8 cellular contexts compared by ENCODE assay signal in genomic region chr7:102432476-102433318, GRCh38. TPM values are rescaled to one million over a fixed set of nuclear protein-coding genes. Genes with fewer than 3 reads are reported as not detected.
DNase-seq lines count a peak whose midpoint lies in the region; ATAC-seq, FAIRE-seq and TF ChIP-seq lines count a peak whose summit lies in the region.

No MANE protein-coding gene starts in this region.

- H3K9me3 Mint-ChIP-seq in nephron progenitor cell = no peaks in the 10 kb centered on the region

- POLR2A ChIA-PET in endothelial cell of umbilical vein (lab: Charles Lee) = no interaction called here

- peaks cover 49% of the 10 kb centered on the region for H3K4me1 Mint-ChIP-seq in nephron progenitor cell

- peak overlapping the region; percentile 29 for H3K27ac Mint-ChIP-seq in nephron progenitor cell

- H3K27ac ChIP-seq in endothelial cell of umbilical vein (ENCODE audit: insufficient read depth, low read depth, low read length) = peak overlapping the region; percentile 42

- no peak for TF ChIP-seq CTCF in endothelial cell of umbilical vein (IDR thresholded peaks at IDR 0.05; ENCODE audit: extremely low read depth in 1 of 2, insufficient read depth in 1 of 2, low read depth in 1 of 2, low read length in 2 of 2)
- TF ChIP-seq CTCF in nephron progenitor cell (IDR thresholded peaks at IDR 0.05) = no peak

- peak overlapping the region; percentile 89 for H2AFZ ChIP-seq in endothelial cell of umbilical vein (ENCODE audit: low read depth, low read length)

- peak overlapping the region; percentile 67 for H3K9ac ChIP-seq in endothelial cell of umbilical vein (replicated peaks; ENCODE audit: extremely low read depth, insufficient read depth, low read length)

- peak; percentile 40 for FAIRE-seq in endothelial cell of umbilical vein (lab: Jason Lieb, UNC)

- peaks cover 16% of the 10 kb centered on the region for H3K36me3 Mint-ChIP-seq in nephron progenitor cell (ENCODE audit: low read depth)

- intact Hi-C loops in endothelial cell of umbilical vein (cut with micrococcal nuclease) = loop anchor here (1.0 kb wide), 1 partner anchor 32 kb away; the partner anchor contains the start of genes ALKBH4 and LRWD1

- H3K4me3 Mint-ChIP-seq in nephron progenitor cell = peak overlapping the region; percentile 82

- no peaks in the 10 kb centered on the region for H3K9me3 ChIP-seq in endothelial cell of umbilical vein (replicated peaks; ENCODE audit: control insufficient read depth, insufficient read depth, low read length)

- no peaks in the 10 kb centered on the region for H3K27me3 Mint-ChIP-seq in nephron progenitor cell (ENCODE audit: low read depth, poor library complexity)

- H3K4me2 ChIP-seq in endothelial cell of umbilical vein (ENCODE audit: insufficient read depth, low read length) = peak overlapping the region; percentile 36

- dilution Hi-C loops in endothelial cell of umbilical vein (cut with MboI; ENCODE audit: extremely low pct_ligation_motif_present, low sequenced_read_pairs) = no loop called here

- peaks cover 6% of the 10 kb centered on the region for H3K4me1 ChIP-seq in endothelial cell of umbilical vein (ENCODE audit: control insufficient read depth, extremely low read depth, insufficient read depth, low read length)

- ATAC-seq in HG02678 (IDR thresholded peaks at IDR 0.05; ENCODE audit: unreplicated experiment) = peak; percentile 31

- CTCF ChIA-PET in endothelial cell of umbilical vein (lab: Charles Lee) = interaction anchor here (1.0 to 1.2 kb wide), 2 partner anchors 20 to 28 kb away, joined by 3 to 5 read pairs; no protein-coding TSS in a partner anchor

- H4K20me1 ChIP-seq in endothelial cell of umbilical vein (replicated peaks; ENCODE audit: control insufficient read depth, extremely low read depth, insufficient read depth, low read length) = no peaks in the 10 kb centered on the region

- H3K4me3 ChIP-seq in endothelial cell of umbilical vein (replicated peaks in 1 of 3; ENCODE audit: insufficient read depth in 1 of 3, low read depth in 1 of 3, low read length in 3 of 3) = peak overlapping the region; percentile 30 to 98 (median 59)

- no TSS peak for BruUV-seq in endothelial cell of umbilical vein (replicated peaks; lab: Mats Ljungman, UMichigan)

- H3K27me3 ChIP-seq in endothelial cell of umbilical vein (ENCODE audit: control insufficient read depth in 2 of 2, insufficient read depth in 2 of 2, low read length in 2 of 2) = no peaks in the 10 kb centered on the region

- H3K9me1 ChIP-seq in endothelial cell of umbilical vein (replicated peaks; ENCODE audit: control insufficient read depth, extremely low read depth, insufficient read depth, low read length) = no peaks in the 10 kb centered on the region

- DNase-seq in NCI-H1092 treated with DMSO at 0.1 percent for 48 hours (lab: John Stamatoyannopoulos, UW) (peak; percentile 9), NCI-H1092 (lab: John Stamatoyannopoulos, UW) (no peak), RPMI8226 (peak; percentile 74), endothelial cell of umbilical vein (ENCODE audit: low read depth, low spot score) (no peak), nephron progenitor cell (peak; percentile 40), ecto neural progenitor cell (ENCODE audit: low spot score) (no peak), NCI-H187 treated with DMSO at 0.1 percent for 48 hours (lab: John Stamatoyannopoulos, UW) (no peak)

- H3K36me3 ChIP-seq in endothelial cell of umbilical vein (ENCODE audit: control insufficient read depth in 2 of 2, extremely low read depth in 1 of 2, insufficient read depth in 2 of 2, low read length in 2 of 2) = no peaks in the 10 kb centered on the region

- TF ChIP-seq POLR2A in endothelial cell of umbilical vein (IDR thresholded peaks at IDR 0.05; ENCODE audit: low read depth, low read length) = no peak

- H3K79me2 ChIP-seq in endothelial cell of umbilical vein (ENCODE audit: control insufficient read depth, insufficient read depth, low read length) = peaks cover 19% of the 10 kb centered on the region

TF ChIP-seq in endothelial cell of umbilical vein, 7 proteins besides CTCF, POLR2A, EP300 and RAD21:
- no peak for TF ChIP-seq MAX (IDR thresholded peaks at IDR 0.05; ENCODE audit: insufficient read depth, insufficient read length)
- TF ChIP-seq FOS (IDR thresholded peaks at IDR 0.05; ENCODE audit: borderline replicate concordance, insufficient read depth, low read length) = no peak
- no peak for TF ChIP-seq GATA2 (IDR thresholded peaks at IDR 0.05; ENCODE audit: insufficient read depth, insufficient read length, low read depth, low read length)
- no peak for TF ChIP-seq POLR2AphosphoS5 (IDR thresholded peaks at IDR 0.05; ENCODE audit: insufficient read depth, low read depth, low read length)
- no peak for TF ChIP-seq MYC (IDR thresholded peaks at IDR 0.05; ENCODE audit: low read depth, low read length)

RNA-seq across cellular contexts. Expression of gene ORAI2, which starts 0.7 kb away (rescaled TPM):
- 67.4 and 84.1 TPM in 2 replicates for total RNA-seq in endothelial cell of umbilical vein
- polyA plus RNA-seq in endothelial cell of umbilical vein = 99.1 and 138 TPM in 2 replicates
- polyA plus RNA-seq in endothelial cell of umbilical vein (2011; cell fraction: cytosol; rRNA removed) = 66.6 and 86.5 TPM in 2 replicates
- 23.8 and 27.2 TPM in 2 replicates for polyA plus RNA-seq in endothelial cell of umbilical vein (2011; cell fraction: nucleus; rRNA removed)
- polyA plus RNA-seq in endothelial cell of umbilical vein (2012) = 51.6 and 66.4 TPM in 2 replicates
- polyA minus RNA-seq in endothelial cell of umbilical vein = 98.8 and 108 TPM in 2 replicates
- 15.5 TPM for polyA minus RNA-seq in endothelial cell of umbilical vein (2011; cell fraction: cytosol; rRNA and poly(A)+ RNA removed)
- polyA minus RNA-seq in endothelial cell of umbilical vein (2011; cell fraction: nucleus; rRNA and poly(A)+ RNA removed) = 25.5 and 27.4 TPM in 2 replicates

RNA-seq across cellular contexts. Expression of gene ALKBH4, which starts 32.0 kb away (rescaled TPM):
- 9.9 and 10.8 TPM in 2 replicates for total RNA-seq in endothelial cell of umbilical vein
- polyA plus RNA-seq in endothelial cell of umbilical vein = 5.3 and 7.8 TPM in 2 replicates
- polyA plus RNA-seq in endothelial cell of umbilical vein (2011; cell fraction: cytosol; rRNA removed) = 5.7 and 6.2 TPM in 2 replicates
- 2.1 and 2.5 TPM in 2 replicates for polyA plus RNA-seq in endothelial cell of umbilical vein (2011; cell fraction: nucleus; rRNA removed)
- polyA plus RNA-seq in endothelial cell of umbilical vein (2012) = 4.3 and 4.8 TPM in 2 replicates
- 1.7 and 2.5 TPM in 2 replicates for polyA minus RNA-seq in endothelial cell of umbilical vein
- 3.8 TPM for polyA minus RNA-seq in endothelial cell of umbilical vein (2011; cell fraction: cytosol; rRNA and poly(A)+ RNA removed)
- polyA minus RNA-seq in endothelial cell of umbilical vein (2011; cell fraction: nucleus; rRNA and poly(A)+ RNA removed) = 1.6 and 1.9 TPM in 2 replicates

RNA-seq across cellular contexts. Expression of gene LRWD1, which starts 32.1 kb away (rescaled TPM):
- total RNA-seq in endothelial cell of umbilical vein = 22.7 and 25.3 TPM in 2 replicates
- 21.7 and 25.4 TPM in 2 replicates for polyA plus RNA-seq in endothelial cell of umbilical vein
- polyA plus RNA-seq in endothelial cell of umbilical vein (2011; cell fraction: cytosol; rRNA removed) = 17.0 and 21.5 TPM in 2 replicates
- 28.6 and 32.3 TPM in 2 replicates for polyA plus RNA-seq in endothelial cell of umbilical vein (2011; cell fraction: nucleus; rRNA removed)
- 12.2 and 12.8 TPM in 2 replicates for polyA plus RNA-seq in endothelial cell of umbilical vein (2012)
- 10.4 and 12.3 TPM in 2 replicates for polyA minus RNA-seq in endothelial cell of umbilical vein
- polyA minus RNA-seq in endothelial cell of umbilical vein (2011; cell fraction: cytosol; rRNA and poly(A)+ RNA removed) = 18.0 TPM
- 6.4 and 9.2 TPM in 2 replicates for polyA minus RNA-seq in endothelial cell of umbilical vein (2011; cell fraction: nucleus; rRNA and poly(A)+ RNA removed)

RNA-seq across cellular contexts. Expression of gene PRKRIP1, which starts 36.5 kb away (rescaled TPM):
- 25.7 and 26.1 TPM in 2 replicates for total RNA-seq in endothelial cell of umbilical vein
- polyA plus RNA-seq in endothelial cell of umbilical vein = 13.1 and 16.1 TPM in 2 replicates
- polyA plus RNA-seq in endothelial cell of umbilical vein (2011; cell fraction: cytosol; rRNA removed) = 13.8 and 17.1 TPM in 2 replicates
- 56.8 and 75.7 TPM in 2 replicates for polyA plus RNA-seq in endothelial cell of umbilical vein (2011; cell fraction: nucleus; rRNA removed)
- 17.6 and 19.6 TPM in 2 replicates for polyA plus RNA-seq in endothelial cell of umbilical vein (2012)
- 6.4 and 7.3 TPM in 2 replicates for polyA minus RNA-seq in endothelial cell of umbilical vein
- 6.3 TPM for polyA minus RNA-seq in endothelial cell of umbilical vein (2011; cell fraction: cytosol; rRNA and poly(A)+ RNA removed)
- polyA minus RNA-seq in endothelial cell of umbilical vein (2011; cell fraction: nucleus; rRNA and poly(A)+ RNA removed) = 6.4 and 12.8 TPM in 2 replicates

RNA-seq across cellular contexts. Expression of gene POLR2J, which starts 46.0 kb away (rescaled TPM):
- 48.7 and 48.9 TPM in 2 replicates for total RNA-seq in endothelial cell of umbilical vein
- 93.6 and 114 TPM in 2 replicates for polyA plus RNA-seq in endothelial cell of umbilical vein
- polyA plus RNA-seq in endothelial cell of umbilical vein (2011; cell fraction: cytosol; rRNA removed) = 65.0 and 94.8 TPM in 2 replicates
- polyA plus RNA-seq in endothelial cell of umbilical vein (2011; cell fraction: nucleus; rRNA removed) = 28.0 and 35.7 TPM in 2 replicates
- 74.2 and 80.3 TPM in 2 replicates for polyA plus RNA-seq in endothelial cell of umbilical vein (2012)
- 17.4 and 22.2 TPM in 2 replicates for polyA minus RNA-seq in endothelial cell of umbilical vein
- 27.9 TPM for polyA minus RNA-seq in endothelial cell of umbilical vein (2011; cell fraction: cytosol; rRNA and poly(A)+ RNA removed)
- polyA minus RNA-seq in endothelial cell of umbilical vein (2011; cell fraction: nucleus; rRNA and poly(A)+ RNA removed) = 20.2 and 35.8 TPM in 2 replicates

Comparison
In these comparisons a context has a peak if more than half of its experiments do, and no peak if none do; other contexts are left out.
1. DNase-seq: peak in NCI-H1092 treated with DMSO at 0.1 percent for 48 hours (single experiment), RPMI8226 (single experiment) and nephron progenitor cell (single experiment); none in NCI-H1092 (single experiment), endothelial cell of umbilical vein (single experiment), ecto neural progenitor cell (single experiment) and NCI-H187 treated with DMSO at 0.1 percent for 48 hours (single experiment).